In genomic region chr19:58466760-58467589, GRCh38 we compare ENCODE assay signal across 8 cellular contexts. TPM values are rescaled to one million over a fixed set of nuclear protein-coding genes. Genes with fewer than 3 reads are reported as not detected.
DNase-seq lines count a peak whose midpoint lies in the region; TF ChIP-seq lines count a peak whose summit lies in the region.

Gene ZNF324, plus strand, starts transcription at chr19:58467080. Its CDS starts 2,106 bp downstream, at chr19:58469186.

- no peak within 1 kb of the TSS for H3K14ac ChIP-seq in H9 (ENCODE audit: insufficient read depth, low read length)

- no peaks in the 10 kb centered on the region for H3K23me2 ChIP-seq in H9 (ENCODE audit: insufficient read length, low read depth, low read length, poor library complexity, severe bottlenecking)

- H3K27ac ChIP-seq in H9 (ENCODE audit: insufficient read length, low read depth, low read length): no peak within 1 kb of the TSS
- H3K27ac ChIP-seq in stomach smooth muscle (ENCODE audit: low read length): peak within 1 kb of the TSS; percentile 41

- H3K36me3 Mint-ChIP-seq in H9 (ENCODE audit: insufficient read depth in 1 of 3, low read depth in 3 of 3) (peaks cover under 1 to 7% (median 2%) of the 10 kb centered on the region in 3 experiments; a peak in 4 of 7 replicates), neural crest cell (ENCODE audit: low read depth) (no peaks in the 10 kb centered on the region)

- peak within 1 kb of the TSS; percentile 70 for H2AFZ ChIP-seq in H9 (ENCODE audit: low read length)

- no peak within 1 kb of the TSS for H4K8ac ChIP-seq in H9 (replicated peaks; ENCODE audit: insufficient read length, low read depth, low read length)

- no peak within 1 kb of the TSS for H2BK20ac ChIP-seq in H9 (ENCODE audit: low read depth, low read length, poor library complexity, severe bottlenecking)

- H3K4me3 ChIP-seq in MG63 (peak within 1 kb of the TSS; percentile 73), stomach smooth muscle (ENCODE audit: low read length in 2 of 2) (peak within 1 kb of the TSS; percentile 86 to 88)

- H3K27ac Mint-ChIP-seq in H9 (no peak within 1 kb of the TSS; a peak in 1 of 7 replicates), neural crest cell (ENCODE audit: unreplicated experiment) (peak within 1 kb of the TSS; percentile 67)

- no peaks in the 10 kb centered on the region for H3K79me1 ChIP-seq in H9 (ENCODE audit: insufficient read depth, low read depth, low read length, poor library complexity, severe bottlenecking)

- TF ChIP-seq CTCF in H9 (conservative IDR thresholded peaks at IDR 0.05) (no peak), neural crest cell (conservative IDR thresholded peaks at IDR 0.05) (no peak)

- H2BK120ac ChIP-seq in H9 (ENCODE audit: low read depth, low read length, poor library complexity, severe bottlenecking): no peak within 1 kb of the TSS

- no peak within 1 kb of the TSS for H2BK15ac ChIP-seq in H9 (ENCODE audit: low read depth, low read length)

- H2BK5ac ChIP-seq in H9 (ENCODE audit: insufficient read length, low read length): no peak within 1 kb of the TSS

- DNase-seq in H9 (peak; percentile 98), MG63 (peak; percentile 97), SHP77 treated with DMSO at 0.1 percent for 48 hours (lab: John Stamatoyannopoulos, UW) (peak; percentile 91), fibroblast of the conjunctiva (ENCODE audit: low read depth) (peak; percentile 85), neural crest cell (ENCODE audit: low read depth, low spot score) (peak; percentile 96)
- DNase-seq in activated effector memory CD4-positive, alpha-beta T cell treated with anti-CD3 and anti-CD28 coated beads, Interleukin-2, amount 50 U/mL, for 16 hours: peak; percentile 99

- H3K4ac ChIP-seq in H9 (ENCODE audit: low read depth, low read length): no peak within 1 kb of the TSS

- no peak within 1 kb of the TSS for H3K18ac ChIP-seq in H9 (ENCODE audit: insufficient read length, low read depth, low read length)

- H4K91ac ChIP-seq in H9 (ENCODE audit: insufficient read length, low read depth, low read length): no peak within 1 kb of the TSS

- no peak within 1 kb of the TSS for H4K5ac ChIP-seq in H9 (ENCODE audit: insufficient read length, low read depth, low read length)

- no peaks in the 10 kb centered on the region for H4K20me1 ChIP-seq in H9 (ENCODE audit: control insufficient read depth, insufficient read depth, insufficient read length)

- H3K4me3 Mint-ChIP-seq in H9 (peak within 1 kb of the TSS; percentile 79 to 84), neural crest cell (peak within 1 kb of the TSS; percentile 88)

- peaks cover 9% of the 10 kb centered on the region for H3K27me3 Mint-ChIP-seq in H9 (ENCODE audit: low read depth)
- H3K27me3 Mint-ChIP-seq in neural crest cell (ENCODE audit: low read depth): peaks cover 3% of the 10 kb centered on the region

- no peak within 1 kb of the TSS for H3K23ac ChIP-seq in H9 (ENCODE audit: insufficient read length, low read depth, low read length)

- peak within 1 kb of the TSS; percentile 73 for H3K4me2 ChIP-seq in H9 (ENCODE audit: insufficient read depth, insufficient read length, low read length)

- H3K27me3 ChIP-seq in H9 (ENCODE audit: insufficient read depth, low read length) (no peaks in the 10 kb centered on the region), MG63 (no peaks in the 10 kb centered on the region), stomach smooth muscle (ENCODE audit: control insufficient read depth in 1 of 2, insufficient read depth in 2 of 2, low read length in 2 of 2) (no peaks in the 10 kb centered on the region)

- no peaks in the 10 kb centered on the region for H3K4me1 ChIP-seq in ES-I3 (ENCODE audit: insufficient read depth, low read length)
- H3K4me1 ChIP-seq in H9 (ENCODE audit: insufficient read depth, low read length): no peaks in the 10 kb centered on the region
- peaks cover 12% of the 10 kb centered on the region for H3K4me1 ChIP-seq in stomach smooth muscle (ENCODE audit: control insufficient read depth, insufficient read depth, low read length)

- WGBS in H9 (ENCODE audit: extremely low coverage, insufficient read length, low lambda C conversion rate): no CpG with 5 or more reads among the region's 92 CpGs

- no peak within 1 kb of the TSS for H3T11ph ChIP-seq in H9 (ENCODE audit: low read length)

- H3K36me3 ChIP-seq in ES-I3 (ENCODE audit: insufficient read depth, low read length) (no peaks in the 10 kb centered on the region), MG63 (peaks cover 13% of the 10 kb centered on the region), stomach smooth muscle (ENCODE audit: control insufficient read depth in 2 of 2, insufficient read depth in 2 of 2, low read length in 2 of 2) (peaks cover 9 to 12% of the 10 kb centered on the region in 2 donors)

- H3K56ac ChIP-seq in H9 (ENCODE audit: insufficient read length, low read depth, low read length): no peak within 1 kb of the TSS

- no peak within 1 kb of the TSS for H2AK5ac ChIP-seq in H9 (ENCODE audit: insufficient read length, low read length)

- H3K9me3 Mint-ChIP-seq in H9 (no peaks in the 10 kb centered on the region; a peak in 1 of 5 replicates), neural crest cell (no peaks in the 10 kb centered on the region)

- H3K9me3 ChIP-seq in ES-I3 (ENCODE audit: control insufficient read depth, insufficient read depth, low read length) (no peaks in the 10 kb centered on the region), H9 (ENCODE audit: control insufficient read depth, low read depth, low read length) (no peaks in the 10 kb centered on the region), MG63 (no peaks in the 10 kb centered on the region), stomach smooth muscle (ENCODE audit: control insufficient read depth in 2 of 2, low read length in 2 of 2) (no peaks in the 10 kb centered on the region)

- H3K9ac ChIP-seq in ES-I3 (ENCODE audit: low read depth, low read length): peak within 1 kb of the TSS; percentile 60
- no peak within 1 kb of the TSS for H3K9ac ChIP-seq in H9 (ENCODE audit: extremely low read depth, insufficient read length, low read length)
- H3K9ac ChIP-seq in stomach smooth muscle (ENCODE audit: low read length in 2 of 2): peak within 1 kb of the TSS; percentile 78 to 83

- H2BK12ac ChIP-seq in H9 (ENCODE audit: insufficient read length, low read depth, low read length): no peak within 1 kb of the TSS

- no peaks in the 10 kb centered on the region for H3K79me2 ChIP-seq in H9 (ENCODE audit: insufficient read depth, low read length)

- H3K4me1 Mint-ChIP-seq in H9: peaks cover 10 to 14% of the 10 kb centered on the region in 2 experiments
- peaks cover 27% of the 10 kb centered on the region for H3K4me1 Mint-ChIP-seq in neural crest cell

RNA-seq across cellular contexts. Expression of gene ZNF324, which starts in this region (rescaled TPM):
- total RNA-seq in H9 (2021) (12.7 and 14.8 TPM in 2 replicates), neural crest cell (17.5 and 18.8 TPM in 2 replicates)
- total RNA-seq in MG63 (2014; rRNA removed; shearing (Covaris generic); ENCODE audit: low replicate concordance): 15.2 and 16.0 TPM in 2 replicates
